ENCODE assay signal across 19 cellular contexts in the genomic region with DNA sequence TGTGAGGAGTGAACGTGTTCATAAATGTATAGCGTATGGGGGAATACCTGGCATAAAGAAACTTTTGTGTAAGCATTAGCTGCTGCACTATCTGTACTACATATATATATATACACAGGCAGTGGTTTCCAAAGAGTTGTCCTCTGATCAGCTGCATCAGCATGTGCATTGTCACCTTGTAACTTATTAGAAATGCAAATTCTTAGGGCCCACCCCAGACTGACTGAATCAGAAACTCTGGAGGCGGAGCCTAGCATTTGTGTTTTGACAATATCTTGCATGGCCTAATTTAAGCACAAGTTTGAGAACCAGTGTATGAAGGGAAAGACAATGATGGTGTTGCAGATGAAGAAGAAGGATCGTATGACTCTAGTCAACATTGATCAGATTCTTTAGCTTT.
DNase-seq lines count a peak whose midpoint lies in the region; ATAC-seq and TF ChIP-seq lines count a peak whose summit lies in the region.
"Had no signal": no experiment of that assay in that cellular context is flagged by ENCODE, and none has a peak within 500 bp of the region (broad histone marks: within the 10 kb centered on the region; RNA-seq: fewer than 3 reads in every experiment).

No MANE protein-coding gene starts in this region.

- no peaks in the 10 kb centered on the region for H3K4me1 ChIP-seq in gastroesophageal sphincter
- H3K4me1 ChIP-seq: testis had no signal

- peak; percentile 90 for ATAC-seq in GM18867 (IDR thresholded peaks at IDR 0.05; ENCODE audit: unreplicated experiment)
- ATAC-seq in GM21528 (IDR thresholded peaks at IDR 0.05; ENCODE audit: low FRiP score, unreplicated experiment) = peak; percentile 70
- ATAC-seq in HG03025 (IDR thresholded peaks at IDR 0.05; ENCODE audit: low FRiP score, unreplicated experiment) = peak; percentile 64
- ATAC-seq in HG03565 (IDR thresholded peaks at IDR 0.05; ENCODE audit: unreplicated experiment) = peak; percentile 71
- ATAC-seq in gastroesophageal sphincter = no peak
- ATAC-seq: activated CD8-positive, alpha-beta memory T cell treated with anti-CD3 and anti-CD28 coated beads, Interleukin-2, amount 10 ng/mL, durations not matched to agents 7 days and 5 days; left cardiac atrium; mucosa of descending colon had no signal

- no peaks in the 10 kb centered on the region for H3K27me3 ChIP-seq in gastroesophageal sphincter
- H3K27me3 ChIP-seq: testis had no signal

- no peak for TF ChIP-seq CTCF in gastroesophageal sphincter (IDR thresholded peaks at IDR 0.05)

- DNase-seq in NCI-H748 (lab: John Stamatoyannopoulos, UW; ENCODE audit: unreplicated experiment) (no peak), NCI-H1417 (lab: John Stamatoyannopoulos, UW) (no peak), NCI-H187 (lab: John Stamatoyannopoulos, UW) (no peak)
- DNase-seq: activated B cell treated with CpG ODN at 0.5 μM for 24 hours; activated CD8-positive, alpha-beta memory T cell treated with anti-CD3 and anti-CD28 coated beads, Interleukin-2, amount 10 ng/mL, durations not matched to agents 7 days and 5 days; activated effector memory CD4-positive, alpha-beta T cell treated with Interleukin-2 at 50 U/mL for 16 hours; amniotic stem cell; GOT3; left cardiac atrium; mucosa of descending colon; occipital lobe; stimulated activated CD4-positive, alpha-beta T cell treated with anti-CD3 and anti-CD28 coated beads, Interleukin-4, amount 100 ng/mL, for 1 hour; stimulated activated CD8-positive, alpha-beta memory T cell treated with anti-CD3 and anti-CD28 coated beads, Interleukin-4, amount 100 ng/mL, for 48 hours; testis had no signal

- H3K9me3 ChIP-seq in gastroesophageal sphincter = no peaks in the 10 kb centered on the region
- H3K9me3 ChIP-seq: mucosa of descending colon, testis had no signal

- no peak for TF ChIP-seq EP300 in gastroesophageal sphincter (IDR thresholded peaks at IDR 0.05)

- H3K36me3 ChIP-seq in gastroesophageal sphincter = no peaks in the 10 kb centered on the region

- no peak overlapping the region for H3K27ac ChIP-seq in gastroesophageal sphincter
- H3K27ac ChIP-seq: testis had no signal

- 77 to 89% methylated on average over 3 to 4 of the region's 4 CpGs for WGBS in gastroesophageal sphincter (ENCODE audit: low coverage in 1 of 2), 2 donors

- no peak for TF ChIP-seq POLR2A in gastroesophageal sphincter (IDR thresholded peaks at IDR 0.05)

- no peak overlapping the region for H3K4me3 ChIP-seq in gastroesophageal sphincter
- H3K4me3 ChIP-seq: mucosa of descending colon, testis had no signal
